10 cellular contexts compared by ENCODE assay signal in genomic region chr3:69510481-69511031, GRCh38.
"Had no signal": no experiment of that assay in that cellular context is flagged by ENCODE, and none has a peak within 500 bp of the region (broad histone marks: within the 10 kb centered on the region; RNA-seq: fewer than 3 reads in every experiment).

No MANE protein-coding gene starts in this region.

- H3K27ac ChIP-seq: SK-N-MC, skin epidermis, stomach, thoracic aorta had no signal

- ATAC-seq: activated CD8-positive, alpha-beta T cell treated with anti-CD3 and anti-CD28 coated beads, Interleukin-2, amount 10 ng/mL, durations not matched to agents 7 days and 5 days; left colon had no signal

- H3K36me3 ChIP-seq: stomach, thoracic aorta had no signal

- H3K4me1 ChIP-seq: stomach had no signal

- H3K27me3 ChIP-seq: stomach had no signal

- DNase-seq: activated CD4-positive, alpha-beta T cell treated with anti-CD3 and anti-CD28 coated beads for 48 hours; activated CD8-positive, alpha-beta T cell treated with anti-CD3 and anti-CD28 coated beads, Interleukin-2, amount 10 ng/mL, durations not matched to agents 7 days and 5 days; activated naive CD4-positive, alpha-beta T cell treated with anti-CD3 and anti-CD28 coated beads for 36 hours; hypothalamus; left colon; stomach; T-helper 1 cell had no signal

- H3K4me3 ChIP-seq: SK-N-MC, skin epidermis, stomach, thoracic aorta had no signal
